Comparison of ENCODE assay signal across 8 cellular contexts in genomic region chr6:38871745-38872568, GRCh38.
A peak's percentile ranks its signal among the peaks of the same experiment; 100 is the strongest.
DNase-seq lines count a peak whose midpoint lies in the region; ATAC-seq and FAIRE-seq lines count a peak whose summit lies in the region.

No MANE protein-coding gene starts in this region.

- peaks cover 0 to 7% of the 10 kb centered on the region in 2 donors for H3K27me3 Mint-ChIP-seq in effector memory CD8-positive, alpha-beta T cell
- peaks cover 15 to 33% of the 10 kb centered on the region in 2 donors for H3K27me3 Mint-ChIP-seq in stimulated activated naive B cell treated with anti-CD40 and anti-IgM and Interleukin-4, amounts not matched to agents 10 μg/mL and 1 μg/mL and 100 μg/mL, for 72 hours

- peak; percentile 23 for ATAC-seq in effector memory CD8-positive, alpha-beta T cell (replicated peaks)
- peak; percentile 50 to 56 for ATAC-seq in stimulated activated naive B cell treated with anti-CD40 and anti-IgM and Interleukin-4, amounts not matched to agents 10 μg/mL and 1 μg/mL and 100 μg/mL, for 72 hours (replicated peaks)
- no peak for ATAC-seq in HG02970 (IDR thresholded peaks at IDR 0.05; ENCODE audit: low FRiP score, unreplicated experiment)

- FAIRE-seq in GM18507 (lab: Jason Lieb, UNC), result peak; percentile 87

- DNase-seq in AG08395 (ENCODE audit: low spot score), result peak; percentile 70
- DNase-seq in GM18507 (ENCODE audit: extremely low spot score, insufficient read length, low read depth), result peak; percentile 3
- DNase-seq in NCI-H510A (lab: John Stamatoyannopoulos, UW), result peak; percentile 18
- DNase-seq in activated CD4-positive, alpha-beta T cell treated with anti-CD3 and anti-CD28 coated beads, Interleukin-2, amount 50 U/mL, for 4 hours, result peak; percentile 56 to 64
- peak; percentile 57 to 64 (median 59) for DNase-seq in effector memory CD8-positive, alpha-beta T cell
- DNase-seq in middle frontal gyrus (ENCODE audit: extremely low spot score, low spot score), result peak; percentile 36
- peak; percentile 10 for DNase-seq in stimulated activated naive B cell treated with anti-CD40 and anti-IgM and Interleukin-4, amounts not matched to agents 10 μg/mL and 1 μg/mL and 100 μg/mL, for 72 hours

- no peak overlapping the region for H3K27ac Mint-ChIP-seq in effector memory CD8-positive, alpha-beta T cell
- no peak overlapping the region for H3K27ac Mint-ChIP-seq in stimulated activated naive B cell treated with anti-CD40 and anti-IgM and Interleukin-4, amounts not matched to agents 10 μg/mL and 1 μg/mL and 100 μg/mL, for 72 hours

- no peaks in the 10 kb centered on the region for H3K9me3 Mint-ChIP-seq in effector memory CD8-positive, alpha-beta T cell
- H3K9me3 Mint-ChIP-seq in stimulated activated naive B cell treated with anti-CD40 and anti-IgM and Interleukin-4, amounts not matched to agents 10 μg/mL and 1 μg/mL and 100 μg/mL, for 72 hours, result no peaks in the 10 kb centered on the region

- H3K4me3 Mint-ChIP-seq in effector memory CD8-positive, alpha-beta T cell, result no peak overlapping the region
- H3K4me3 Mint-ChIP-seq in stimulated activated naive B cell treated with anti-CD40 and anti-IgM and Interleukin-4, amounts not matched to agents 10 μg/mL and 1 μg/mL and 100 μg/mL, for 72 hours, result no peak overlapping the region

- H3K4me1 Mint-ChIP-seq in effector memory CD8-positive, alpha-beta T cell (ENCODE audit: low read depth in 2 of 2), result peaks cover 10% of the 10 kb centered on the region in 2 donors
- H3K4me1 Mint-ChIP-seq in stimulated activated naive B cell treated with anti-CD40 and anti-IgM and Interleukin-4, amounts not matched to agents 10 μg/mL and 1 μg/mL and 100 μg/mL, for 72 hours, result peaks cover 0 to 7% of the 10 kb centered on the region in 2 donors

- H3K36me3 Mint-ChIP-seq in effector memory CD8-positive, alpha-beta T cell (ENCODE audit: insufficient read depth), result no peaks in the 10 kb centered on the region
- no peaks in the 10 kb centered on the region for H3K36me3 Mint-ChIP-seq in stimulated activated naive B cell treated with anti-CD40 and anti-IgM and Interleukin-4, amounts not matched to agents 10 μg/mL and 1 μg/mL and 100 μg/mL, for 72 hours

Comparison
In these comparisons a context has a peak if more than half of its experiments do, and no peak if none do; other contexts are left out.
1. DNase-seq: peak in every context shown above with its lines; median percentile 70 in AG08395; 60 in activated CD4-positive, alpha-beta T cell treated with anti-CD3 and anti-CD28 coated beads, Interleukin-2, amount 50 U/mL, for 4 hours; 59 in effector memory CD8-positive, alpha-beta T cell; 36 in middle frontal gyrus; 18 in NCI-H510A; 10 in stimulated activated naive B cell treated with anti-CD40 and anti-IgM and Interleukin-4, amounts not matched to agents 10 μg/mL and 1 μg/mL and 100 μg/mL, for 72 hours; 3 in GM18507.